2 cellular contexts compared by ENCODE assay signal in genomic region chr18:2985628-2986027, GRCh38.
TF ChIP-seq lines count a peak whose summit lies in the region.

No MANE protein-coding gene starts in this region.

TF ChIP-seq in A549, 52 proteins besides CTCF, POLR2A, EP300 and RAD21 (continued from another document):
- TF ChIP-seq ELK1 (IDR thresholded peaks at IDR 0.05; ENCODE audit: low read depth, low read length) (no peak), KDM1A (IDR thresholded peaks at IDR 0.05; ENCODE audit: low read depth) (no peak), HES2 (IDR thresholded peaks at IDR 0.05) (no peak), KDM5A (IDR thresholded peaks at IDR 0.05) (no peak)
TF ChIP-seq in A549: peak in this region for 1.

TF ChIP-seq in H1, 55 proteins besides CTCF, POLR2A, EP300 and RAD21 (continued from another document):
- no peak for TF ChIP-seq CHD7 (IDR thresholded peaks at IDR 0.05; ENCODE audit: insufficient replicate concordance, low read length)
TF ChIP-seq in H1: peak in this region for 2.
